In genomic region chr3:131555456-131555855, GRCh38 we compare ENCODE assay signal across 26 cellular contexts. TPM values are rescaled to one million over a fixed set of nuclear protein-coding genes. Genes with fewer than 3 reads are reported as not detected.
DNase-seq lines count a peak whose midpoint lies in the region; ATAC-seq, FAIRE-seq and TF ChIP-seq lines count a peak whose summit lies in the region.
"Had no signal": no experiment of that assay in that cellular context is flagged by ENCODE, and none has a peak within 500 bp of the region (broad histone marks: within the 10 kb centered on the region; RNA-seq: fewer than 3 reads in every experiment).

No MANE protein-coding gene starts in this region.

- H3K27ac Mint-ChIP-seq in astrocyte (ENCODE audit: unreplicated experiment) (peak overlapping the region; percentile 9), osteocyte (ENCODE audit: unreplicated experiment) (no peak overlapping the region)
- H3K27ac Mint-ChIP-seq: IgD-negative memory B cell had no signal

- peaks cover 3% of the 10 kb centered on the region for H3K4me1 Mint-ChIP-seq in astrocyte (ENCODE audit: low read depth, unreplicated experiment)
- no peaks in the 10 kb centered on the region for H3K4me1 Mint-ChIP-seq in osteocyte (ENCODE audit: unreplicated experiment)
- H3K4me1 Mint-ChIP-seq: IgD-negative memory B cell had no signal

- ATAC-seq in heart right ventricle = no peak

- H3K27me3 ChIP-seq in astrocyte (ENCODE audit: insufficient read depth, low read length) (no peaks in the 10 kb centered on the region), heart right ventricle (peaks cover 0 to 7% (median 0%) of the 10 kb centered on the region in 7 donors)
- H3K27me3 ChIP-seq: Peyer's patch had no signal

- H3K27ac ChIP-seq in astrocyte (ENCODE audit: low read depth, low read length) (no peak overlapping the region), heart right ventricle (no peak overlapping the region)
- H3K27ac ChIP-seq: 22Rv1, HL-60, KMS-11, Peyer's patch, SK-N-MC had no signal

- H3K4me3 Mint-ChIP-seq in astrocyte (ENCODE audit: unreplicated experiment) (no peak overlapping the region), osteocyte (ENCODE audit: unreplicated experiment) (no peak overlapping the region)
- H3K4me3 Mint-ChIP-seq: IgD-negative memory B cell had no signal

- H3K4me2 ChIP-seq in astrocyte (ENCODE audit: low read length) = no peak overlapping the region
- H3K4me2 ChIP-seq: KMS-11 had no signal

- no peak overlapping the region for H3K9ac ChIP-seq in astrocyte (ENCODE audit: low read length)
- H3K9ac ChIP-seq: KMS-11 had no signal

- intact Hi-C loops in heart right ventricle (cut with DNase I) = no loop called here

- 95 to 96% methylated on average over 2 of the region's 2 CpGs for WGBS in heart right ventricle, 2 donors

- DNase-seq in NOMO-1 treated with DMSO at 0.1 percent for 48 hours (lab: John Stamatoyannopoulos, UW; ENCODE audit: unreplicated experiment) = peak; percentile 6
- no peak for DNase-seq in NOMO-1 (lab: John Stamatoyannopoulos, UW; ENCODE audit: unreplicated experiment in 2 of 2)
- DNase-seq in astrocyte (ENCODE audit: low read depth) = peak; percentile 5
- peak; percentile 28 for DNase-seq in kidney glomerular epithelial cell (lab: John Stamatoyannopoulos, UW)
- DNase-seq in UCSD-AML1 (lab: John Stamatoyannopoulos, UW; ENCODE audit: unreplicated experiment) = no peak
- DNase-seq in heart right ventricle = no peak
- no peak for DNase-seq in NCI-H345 treated with DMSO at 0.1 percent for 48 hours (lab: John Stamatoyannopoulos, UW; ENCODE audit: unreplicated experiment)
- DNase-seq in osteocyte (ENCODE audit: extremely low spot score, unreplicated experiment) = no peak
- DNase-seq: NCI-H1092, NCI-H1417 treated with DMSO at 0.1 percent for 48 hours, NCI-H1694 treated with DMSO at 0.1 percent for 48 hours, NCI-H2081, NCI-H2227 treated with DMSO at 0.1 percent for 48 hours, NCI-H510A, NCI-H69, OCI-M1, Peyer's patch, SIG-M5 had no signal

- H3K9me3 Mint-ChIP-seq in astrocyte (ENCODE audit: unreplicated experiment) (no peaks in the 10 kb centered on the region), osteocyte (ENCODE audit: unreplicated experiment) (no peaks in the 10 kb centered on the region)
- H3K9me3 Mint-ChIP-seq: IgD-negative memory B cell had no signal

- no peak overlapping the region for H3K4me3 ChIP-seq in astrocyte (ENCODE audit: insufficient read depth, low read depth, low read length)
- no peak overlapping the region for H3K4me3 ChIP-seq in heart right ventricle
- H3K4me3 ChIP-seq: Peyer's patch, SK-N-MC had no signal

- no peak overlapping the region for H2AFZ ChIP-seq in astrocyte (ENCODE audit: low read depth, low read length)

- no peaks in the 10 kb centered on the region for H3K36me3 Mint-ChIP-seq in astrocyte (ENCODE audit: low read depth, unreplicated experiment)
- no peaks in the 10 kb centered on the region for H3K36me3 Mint-ChIP-seq in osteocyte (ENCODE audit: unreplicated experiment)
- H3K36me3 Mint-ChIP-seq: IgD-negative memory B cell had no signal

- TF ChIP-seq CTCF in astrocyte (IDR thresholded peaks at IDR 0.05; ENCODE audit: insufficient read depth, low read depth, low read length) (no peak), heart right ventricle (IDR thresholded peaks at IDR 0.05) (no peak), osteocyte (IDR thresholded peaks at IDR 0.05) (no peak)

- H3K36me3 ChIP-seq in astrocyte (ENCODE audit: insufficient read depth, low read length) (no peaks in the 10 kb centered on the region), heart right ventricle (no peaks in the 10 kb centered on the region)
- H3K36me3 ChIP-seq: Peyer's patch had no signal

- H3K27me3 Mint-ChIP-seq in astrocyte (ENCODE audit: low read depth, unreplicated experiment) = peaks cover 9% of the 10 kb centered on the region
- peaks cover 3% of the 10 kb centered on the region for H3K27me3 Mint-ChIP-seq in osteocyte (ENCODE audit: unreplicated experiment)

- H3K4me1 ChIP-seq in astrocyte (ENCODE audit: insufficient read depth, low read length) = no peaks in the 10 kb centered on the region
- H3K4me1 ChIP-seq in heart right ventricle = no peaks in the 10 kb centered on the region
- H3K4me1 ChIP-seq: Peyer's patch had no signal

- FAIRE-seq in astrocyte (lab: Jason Lieb, UNC) = no peak
- FAIRE-seq: D721Med, G401.6, H54 had no signal

- H3K9me3 ChIP-seq in astrocyte (ENCODE audit: insufficient read depth, low read depth, low read length) (no peaks in the 10 kb centered on the region), heart right ventricle (no peaks in the 10 kb centered on the region)
- H3K9me3 ChIP-seq: Peyer's patch had no signal

- no peaks in the 10 kb centered on the region for H4K20me1 ChIP-seq in astrocyte (ENCODE audit: insufficient read depth, low read length)

- no peaks in the 10 kb centered on the region for H3K79me2 ChIP-seq in astrocyte (ENCODE audit: insufficient read depth, low read length)

RNA-seq across cellular contexts. Expression of gene MRPL3, which starts 52.7 kb away (rescaled TPM):
- total RNA-seq in astrocyte (73.8 and 76.1 TPM in 2 replicates), heart right ventricle (10 to 100 TPM; 46.5 to 74.0 (median 51.2) TPM), osteocyte (37.4 and 39.9 TPM in 2 replicates)
- 100 to 1,000 TPM in 1 of 2 donors, 10 to 100 TPM in 1; 46.7 to 102 TPM for polyA plus RNA-seq in heart right ventricle

Comparison
In these comparisons a context has a peak if more than half of its experiments do, and no peak if none do; other contexts are left out.
1. DNase-seq: peak in NOMO-1 treated with DMSO at 0.1 percent for 48 hours (single experiment), astrocyte (single experiment) and kidney glomerular epithelial cell (single experiment); none in NOMO-1 (0 of 2), UCSD-AML1 (single experiment), heart right ventricle (0 of 2), NCI-H345 treated with DMSO at 0.1 percent for 48 hours (single experiment) and osteocyte (single experiment).